In the genomic region with DNA sequence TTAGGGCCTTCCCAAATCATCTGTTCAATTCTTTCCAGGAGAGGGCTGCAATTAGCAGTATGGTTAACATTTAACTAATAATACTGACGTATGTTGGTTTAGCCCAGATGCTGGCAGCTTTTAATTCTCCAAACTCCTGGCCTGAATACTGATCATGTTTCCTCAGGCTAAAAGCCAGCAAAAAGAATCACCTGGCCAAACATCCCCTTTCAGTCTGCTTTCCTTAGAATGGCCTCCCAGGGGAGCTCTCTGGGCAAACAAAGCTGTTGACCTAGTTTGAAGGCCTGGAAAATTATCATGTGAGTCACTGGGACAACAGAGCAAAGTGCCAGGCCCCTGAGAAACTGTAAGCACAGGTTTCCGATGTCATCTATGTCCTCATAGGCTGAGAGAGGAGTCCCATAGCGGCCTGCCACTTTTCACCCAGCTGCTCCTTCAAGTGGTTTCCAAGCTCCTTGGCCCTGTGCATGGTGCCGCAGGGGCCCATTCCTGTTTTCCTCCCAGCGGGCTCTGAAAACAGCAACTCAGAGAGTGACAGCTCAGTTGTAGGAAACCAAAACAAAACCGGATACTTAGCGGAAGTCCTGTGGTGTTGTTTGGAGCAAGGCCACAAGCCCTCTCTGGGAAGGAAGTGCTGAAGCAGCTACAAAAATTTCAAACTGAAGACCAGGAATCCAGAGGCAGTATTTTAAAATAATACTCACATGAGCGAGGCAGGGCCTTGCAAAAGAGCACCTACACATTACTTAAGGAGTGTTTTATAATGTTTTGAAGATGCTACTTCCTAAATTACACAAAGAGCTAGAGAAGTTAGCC, we compare ENCODE assay signal across 1 cellular context.
TF ChIP-seq lines count a peak whose summit lies in the region.

No MANE protein-coding gene starts in this region.

TF ChIP-seq in HepG2, 621 proteins besides CTCF, POLR2A, EP300 and RAD21 (continued from another document):
- TF ChIP-seq, protein P1, sequence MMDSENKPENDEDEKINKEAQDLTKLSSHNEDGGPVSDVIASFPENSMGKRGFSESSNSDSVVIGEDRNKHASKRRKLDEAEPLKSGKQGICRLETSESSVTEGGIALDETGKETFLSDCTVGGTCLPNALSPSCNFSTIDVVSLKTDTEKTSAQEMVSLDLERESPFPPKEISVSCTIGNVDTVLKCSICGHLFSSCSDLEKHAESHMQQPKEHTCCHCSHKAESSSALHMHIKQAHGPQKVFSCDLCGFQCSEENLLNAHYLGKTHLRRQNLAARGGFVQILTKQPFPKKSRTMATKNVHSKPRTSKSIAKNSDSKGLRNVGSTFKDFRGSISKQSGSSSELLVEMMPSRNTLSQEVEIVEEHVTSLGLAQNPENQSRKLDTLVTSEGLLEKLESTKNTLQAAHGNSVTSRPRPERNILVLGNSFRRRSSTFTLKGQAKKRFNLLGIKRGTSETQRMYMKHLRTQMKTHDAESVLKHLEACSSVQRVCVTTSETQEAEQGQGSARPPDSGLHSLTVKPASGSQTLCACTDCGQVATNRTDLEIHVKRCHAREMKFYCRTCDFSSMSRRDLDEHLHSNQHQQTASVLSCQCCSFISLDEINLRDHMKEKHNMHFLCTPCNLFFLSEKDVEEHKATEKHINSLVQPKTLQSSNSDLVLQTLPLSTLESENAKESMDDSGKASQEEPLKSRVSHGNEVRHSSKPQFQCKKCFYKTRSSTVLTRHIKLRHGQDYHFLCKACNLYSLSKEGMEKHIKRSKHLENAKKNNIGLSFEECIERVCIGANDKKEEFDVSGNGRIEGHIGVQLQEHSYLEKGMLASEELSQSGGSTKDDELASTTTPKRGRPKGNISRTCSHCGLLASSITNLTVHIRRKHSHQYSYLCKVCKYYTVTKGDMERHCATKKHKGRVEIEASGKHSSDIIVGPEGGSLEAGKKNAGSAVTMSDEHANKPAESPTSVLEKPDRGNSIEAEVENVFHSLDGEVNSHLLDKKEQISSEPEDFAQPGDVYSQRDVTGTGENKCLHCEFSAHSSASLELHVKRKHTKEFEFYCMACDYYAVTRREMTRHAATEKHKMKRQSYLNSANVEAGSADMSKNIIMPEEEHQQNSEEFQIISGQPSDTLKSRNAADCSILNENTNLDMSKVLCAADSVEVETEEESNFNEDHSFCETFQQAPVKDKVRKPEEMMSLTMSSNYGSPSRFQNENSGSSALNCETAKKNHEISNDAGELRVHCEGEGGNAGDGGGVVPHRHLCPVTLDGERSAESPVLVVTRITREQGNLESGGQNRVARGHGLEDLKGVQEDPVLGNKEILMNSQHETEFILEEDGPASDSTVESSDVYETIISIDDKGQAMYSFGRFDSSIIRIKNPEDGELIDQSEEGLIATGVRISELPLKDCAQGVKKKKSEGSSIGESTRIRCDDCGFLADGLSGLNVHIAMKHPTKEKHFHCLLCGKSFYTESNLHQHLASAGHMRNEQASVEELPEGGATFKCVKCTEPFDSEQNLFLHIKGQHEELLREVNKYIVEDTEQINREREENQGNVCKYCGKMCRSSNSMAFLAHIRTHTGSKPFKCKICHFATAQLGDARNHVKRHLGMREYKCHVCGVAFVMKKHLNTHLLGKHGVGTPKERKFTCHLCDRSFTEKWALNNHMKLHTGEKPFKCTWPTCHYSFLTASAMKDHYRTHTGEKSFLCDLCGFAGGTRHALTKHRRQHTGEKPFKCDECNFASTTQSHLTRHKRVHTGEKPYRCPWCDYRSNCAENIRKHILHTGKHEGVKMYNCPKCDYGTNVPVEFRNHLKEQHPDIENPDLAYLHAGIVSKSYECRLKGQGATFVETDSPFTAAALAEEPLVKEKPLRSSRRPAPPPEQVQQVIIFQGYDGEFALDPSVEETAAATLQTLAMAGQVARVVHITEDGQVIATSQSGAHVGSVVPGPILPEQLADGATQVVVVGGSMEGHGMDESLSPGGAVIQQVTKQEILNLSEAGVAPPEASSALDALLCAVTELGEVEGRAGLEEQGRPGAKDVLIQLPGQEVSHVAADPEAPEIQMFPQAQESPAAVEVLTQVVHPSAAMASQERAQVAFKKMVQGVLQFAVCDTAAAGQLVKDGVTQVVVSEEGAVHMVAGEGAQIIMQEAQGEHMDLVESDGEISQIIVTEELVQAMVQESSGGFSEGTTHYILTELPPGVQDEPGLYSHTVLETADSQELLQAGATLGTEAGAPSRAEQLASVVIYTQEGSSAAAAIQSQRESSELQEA (CRISPR knock-in tag; IDR thresholded peaks at IDR 0.05; ENCODE audit: not compliant biosample characterization), result peak; percentile 56
- peak; percentile 93 for TF ChIP-seq PHF8 (CRISPR knock-in tag; IDR thresholded peaks at IDR 0.05)
- TF ChIP-seq DPF2 (CRISPR knock-in tag; IDR thresholded peaks at IDR 0.05; ENCODE audit: borderline replicate concordance, low read depth), result peak; percentile 96
- 0 out of 2 replicates have a peak, but pooled peaks have one; percentile 30 for TF ChIP-seq ZNF317 (CRISPR knock-in tag; IDR thresholded peaks at IDR 0.05)
- TF ChIP-seq BORCS8-MEF2B (CRISPR knock-in tag; IDR thresholded peaks at IDR 0.05), result peak; percentile 69
- TF ChIP-seq ZNF891 (CRISPR knock-in tag; IDR thresholded peaks at IDR 0.05), result 0 out of 2 replicates have a peak, but pooled peaks have one; percentile 31
- TF ChIP-seq BCL6 (CRISPR knock-in tag; IDR thresholded peaks at IDR 0.05), result peak; percentile 75
- peak; percentile 31; the same call in 1 of the 2 replicates for TF ChIP-seq RBFOX2 (IDR thresholded peaks at IDR 0.05; ENCODE audit: low read depth, low read length)
- TF ChIP-seq ARID4A (CRISPR knock-in tag; IDR thresholded peaks at IDR 0.05; ENCODE audit: borderline replicate concordance), result peak; percentile 66; the same call in 1 of the 2 replicates
- TF ChIP-seq HHEX (CRISPR knock-in tag; IDR thresholded peaks at IDR 0.05), result peak; percentile 62
- peak; percentile 78 for TF ChIP-seq NR2F6 (IDR thresholded peaks at IDR 0.05)
- TF ChIP-seq NR2F6 (CRISPR knock-in tag; IDR thresholded peaks at IDR 0.05), result peak; percentile 77
- TF ChIP-seq, protein P2, sequence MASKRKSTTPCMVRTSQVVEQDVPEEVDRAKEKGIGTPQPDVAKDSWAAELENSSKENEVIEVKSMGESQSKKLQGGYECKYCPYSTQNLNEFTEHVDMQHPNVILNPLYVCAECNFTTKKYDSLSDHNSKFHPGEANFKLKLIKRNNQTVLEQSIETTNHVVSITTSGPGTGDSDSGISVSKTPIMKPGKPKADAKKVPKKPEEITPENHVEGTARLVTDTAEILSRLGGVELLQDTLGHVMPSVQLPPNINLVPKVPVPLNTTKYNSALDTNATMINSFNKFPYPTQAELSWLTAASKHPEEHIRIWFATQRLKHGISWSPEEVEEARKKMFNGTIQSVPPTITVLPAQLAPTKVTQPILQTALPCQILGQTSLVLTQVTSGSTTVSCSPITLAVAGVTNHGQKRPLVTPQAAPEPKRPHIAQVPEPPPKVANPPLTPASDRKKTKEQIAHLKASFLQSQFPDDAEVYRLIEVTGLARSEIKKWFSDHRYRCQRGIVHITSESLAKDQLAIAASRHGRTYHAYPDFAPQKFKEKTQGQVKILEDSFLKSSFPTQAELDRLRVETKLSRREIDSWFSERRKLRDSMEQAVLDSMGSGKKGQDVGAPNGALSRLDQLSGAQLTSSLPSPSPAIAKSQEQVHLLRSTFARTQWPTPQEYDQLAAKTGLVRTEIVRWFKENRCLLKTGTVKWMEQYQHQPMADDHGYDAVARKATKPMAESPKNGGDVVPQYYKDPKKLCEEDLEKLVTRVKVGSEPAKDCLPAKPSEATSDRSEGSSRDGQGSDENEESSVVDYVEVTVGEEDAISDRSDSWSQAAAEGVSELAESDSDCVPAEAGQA (IDR thresholded peaks at IDR 0.05; ENCODE audit: low read depth), result no peak
- TF ChIP-seq, protein P2 (CRISPR knock-in tag; IDR thresholded peaks at IDR 0.05; ENCODE audit: borderline replicate concordance), result no peak
- TF ChIP-seq, protein P3, sequence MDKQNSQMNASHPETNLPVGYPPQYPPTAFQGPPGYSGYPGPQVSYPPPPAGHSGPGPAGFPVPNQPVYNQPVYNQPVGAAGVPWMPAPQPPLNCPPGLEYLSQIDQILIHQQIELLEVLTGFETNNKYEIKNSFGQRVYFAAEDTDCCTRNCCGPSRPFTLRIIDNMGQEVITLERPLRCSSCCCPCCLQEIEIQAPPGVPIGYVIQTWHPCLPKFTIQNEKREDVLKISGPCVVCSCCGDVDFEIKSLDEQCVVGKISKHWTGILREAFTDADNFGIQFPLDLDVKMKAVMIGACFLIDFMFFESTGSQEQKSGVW (CRISPR knock-in tag; IDR thresholded peaks at IDR 0.05; ENCODE audit: borderline replicate concordance), result no peak
- peak; percentile 74; the same call in 1 of the 2 replicates for TF ChIP-seq ZNF331 (CRISPR knock-in tag; IDR thresholded peaks at IDR 0.05)
- peak; percentile 85; the same call in 1 of the 2 replicates for TF ChIP-seq ZNF709 (CRISPR knock-in tag; IDR thresholded peaks at IDR 0.05)
- TF ChIP-seq MAX (IDR thresholded peaks at IDR 0.05), result peak; percentile 70
- TF ChIP-seq TCF7 (IDR thresholded peaks at IDR 0.05; ENCODE audit: low read depth), result peak; percentile 69; the same call in 1 of the 2 replicates
- TF ChIP-seq ZNF788 (CRISPR knock-in tag; IDR thresholded peaks at IDR 0.05; ENCODE audit: borderline replicate concordance), result peak; percentile 62; the same call in 1 of the 2 replicates
- TF ChIP-seq POLR2AphosphoS5 (IDR thresholded peaks at IDR 0.05; ENCODE audit: low read depth, low read length), result peak; percentile 82
- TF ChIP-seq KDM4B (CRISPR knock-in tag; IDR thresholded peaks at IDR 0.05), result peak; percentile 54; the same call in 1 of the 2 replicates
- TF ChIP-seq FOXP1 (IDR thresholded peaks at IDR 0.05), result peak; percentile 83; the same call in 1 of the 2 replicates
- peak; percentile 91 for TF ChIP-seq FOXP1 (CRISPR knock-in tag; IDR thresholded peaks at IDR 0.05)
- no peak for TF ChIP-seq ZNF776 (CRISPR knock-in tag; IDR thresholded peaks at IDR 0.05)
- TF ChIP-seq PCBP2 (optimal IDR thresholded peaks at IDR 0.05; ENCODE audit: low read depth, low read length, poor library complexity, severe bottlenecking), result no peak
- no peak for TF ChIP-seq SOX6 (IDR thresholded peaks at IDR 0.05)
- peak; percentile 91 for TF ChIP-seq SOX6 (CRISPR knock-in tag; IDR thresholded peaks at IDR 0.05)
- TF ChIP-seq RFXAP (CRISPR knock-in tag; IDR thresholded peaks at IDR 0.05; ENCODE audit: borderline replicate concordance), result peak; percentile 87; the same call in 1 of the 2 replicates
- no peak; the same call in 1 of the 2 replicates for TF ChIP-seq SP140L (CRISPR knock-in tag; IDR thresholded peaks at IDR 0.05; ENCODE audit: borderline replicate concordance)
